ENCODE assay signal across 38 cellular contexts in genomic region chr1:14637233-14637632, GRCh38.
"Had no signal": no experiment of that assay in that cellular context is flagged by ENCODE, and none has a peak within 500 bp of the region (broad histone marks: within the 10 kb centered on the region; RNA-seq: fewer than 3 reads in every experiment).

No MANE protein-coding gene starts in this region.

- ATAC-seq: activated CD4-positive, alpha-beta T cell treated with anti-CD3 and anti-CD28 coated beads for 36 hours; activated CD4-positive, CD25-positive, alpha-beta regulatory T cell treated with anti-CD3 and anti-CD28 coated beads, Interleukin-2, amount 50 U/mL, for 24 hours; activated CD8-positive, alpha-beta memory T cell treated with anti-CD3 and anti-CD28 coated beads, Interleukin-2, amount 10 ng/mL, durations not matched to agents 7 days and 5 days; activated CD8-positive, alpha-beta T cell treated with anti-CD3 and anti-CD28 coated beads, Interleukin-2, amount 10 ng/mL, durations not matched to agents 7 days and 5 days; activated naive CD8-positive, alpha-beta T cell treated with anti-CD3 and anti-CD28 coated beads, Interleukin-2, amount 50 U/mL, for 24 hours had no signal

- H3K4me1 ChIP-seq: ascending aorta had no signal

- H3K27me3 Mint-ChIP-seq: activated CD4-positive, alpha-beta memory T cell treated with anti-CD3 and anti-CD28 coated beads, Interleukin-2, amount 10 ng/mL, durations not matched to agents 7 days and 5 days; activated CD4-positive, alpha-beta T cell treated with anti-CD3 and anti-CD28 coated beads for 36 hours; activated CD4-positive, alpha-beta T cell treated with anti-CD3 and anti-CD28 coated beads, Interleukin-2, amount 10 ng/mL, durations not matched to agents 7 days and 5 days; activated CD8-positive, alpha-beta memory T cell treated with anti-CD3 and anti-CD28 coated beads, Interleukin-2, amount 10 ng/mL, durations not matched to agents 7 days and 5 days; activated naive CD4-positive, alpha-beta T cell treated with anti-CD3 and anti-CD28 coated beads, Interleukin-2, amount 10 ng/mL, durations not matched to agents 7 days and 5 days; activated naive CD8-positive, alpha-beta T cell treated with anti-CD3 and anti-CD28 coated beads, Interleukin-2, amount 10 ng/mL, durations not matched to agents 7 days and 5 days; activated naive CD8-positive, alpha-beta T cell treated with anti-CD3 and anti-CD28 coated beads, Interleukin-2, amount 50 U/mL, for 24 hours had no signal

- H3K4me1 Mint-ChIP-seq: activated CD4-positive, alpha-beta memory T cell treated with anti-CD3 and anti-CD28 coated beads, Interleukin-2, amount 10 ng/mL, durations not matched to agents 7 days and 5 days; activated CD4-positive, alpha-beta T cell treated with anti-CD3 and anti-CD28 coated beads for 36 hours; activated CD4-positive, alpha-beta T cell treated with anti-CD3 and anti-CD28 coated beads, Interleukin-2, amount 10 ng/mL, durations not matched to agents 7 days and 5 days; activated CD8-positive, alpha-beta memory T cell treated with anti-CD3 and anti-CD28 coated beads, Interleukin-2, amount 10 ng/mL, durations not matched to agents 7 days and 5 days; activated naive CD4-positive, alpha-beta T cell treated with anti-CD3 and anti-CD28 coated beads, Interleukin-2, amount 10 ng/mL, durations not matched to agents 7 days and 5 days; activated naive CD4-positive, alpha-beta T cell treated with anti-CD3 and anti-CD28 coated beads, Interleukin-2, amount 50 U/mL, for 24 hours; activated naive CD8-positive, alpha-beta T cell treated with anti-CD3 and anti-CD28 coated beads, Interleukin-2, amount 10 ng/mL, durations not matched to agents 7 days and 5 days; activated naive CD8-positive, alpha-beta T cell treated with anti-CD3 and anti-CD28 coated beads, Interleukin-2, amount 50 U/mL, for 24 hours; central memory CD8-positive, alpha-beta T cell had no signal

- H3K36me3 ChIP-seq: ascending aorta, cardiac muscle cell had no signal

- DNase-seq: activated CD4-positive, alpha-beta memory T cell treated with anti-CD3 and anti-CD28 coated beads, Interleukin-2, amount 10 ng/mL, durations not matched to agents 7 days and 5 days; activated CD4-positive, alpha-beta T cell treated with anti-CD3 and anti-CD28 coated beads for 1 hour; activated CD4-positive, alpha-beta T cell treated with anti-CD3 and anti-CD28 coated beads for 36 hours; activated CD4-positive, alpha-beta T cell treated with anti-CD3 and anti-CD28 coated beads for 48 hours; activated CD4-positive, alpha-beta T cell treated with anti-CD3 and anti-CD28 coated beads, Interleukin-2, amount 10 ng/mL, durations not matched to agents 7 days and 5 days; activated CD4-positive, alpha-beta T cell treated with anti-CD3 and anti-CD28 coated beads, Interleukin-2, amount 50 U/mL, for 48 hours; activated CD4-positive, CD25-positive, alpha-beta regulatory T cell; activated CD8-positive, alpha-beta memory T cell treated with anti-CD3 and anti-CD28 coated beads for 24 hours; activated CD8-positive, alpha-beta memory T cell treated with anti-CD3 and anti-CD28 coated beads, Interleukin-2, amount 10 ng/mL, durations not matched to agents 7 days and 5 days; activated CD8-positive, alpha-beta memory T cell treated with anti-CD3 and anti-CD28 coated beads, Interleukin-2, amount 50 U/mL, for 48 hours; activated CD8-positive, alpha-beta T cell treated with anti-CD3 and anti-CD28 coated beads, Interleukin-2, amount 10 ng/mL, durations not matched to agents 7 days and 5 days; activated effector memory CD4-positive, alpha-beta T cell treated with Interleukin-2 at 50 U/mL for 16 hours; activated gamma-delta T cell; activated naive CD4-positive, alpha-beta T cell treated with anti-CD3 and anti-CD28 coated beads, Interleukin-2, amount 10 ng/mL, durations not matched to agents 7 days and 5 days; activated naive CD4-positive, alpha-beta T cell treated with Interleukin-2 at 50 U/mL for 16 hours; activated naive CD8-positive, alpha-beta T cell treated with anti-CD3 and anti-CD28 coated beads, Interleukin-2, amount 10 ng/mL, durations not matched to agents 7 days and 5 days; activated naive CD8-positive, alpha-beta T cell treated with anti-CD3 and anti-CD28 coated beads, Interleukin-2, amount 50 U/mL, for 24 hours; activated T-cell treated with anti-CD3 and anti-CD28 coated beads, Interleukin-2, amount 50 U/mL, for 24 hours; activated T-cell treated with anti-CD3 and anti-CD28 coated beads, Interleukin-2, amount 50 U/mL, for 48 hours; amygdala; anterior cingulate cortex; caudate nucleus; cerebellar nuclear complex; T-helper 1 cell; T-helper 2 cell; T-helper 9 cell had no signal

- H3K27ac ChIP-seq: ascending aorta, cardiac muscle cell, VCaP had no signal

- H3K36me3 Mint-ChIP-seq: activated CD8-positive, alpha-beta memory T cell treated with anti-CD3 and anti-CD28 coated beads, Interleukin-2, amount 10 ng/mL, durations not matched to agents 7 days and 5 days; activated naive CD4-positive, alpha-beta T cell treated with anti-CD3 and anti-CD28 coated beads, Interleukin-2, amount 10 ng/mL, durations not matched to agents 7 days and 5 days; activated naive CD4-positive, alpha-beta T cell treated with anti-CD3 and anti-CD28 coated beads, Interleukin-2, amount 50 U/mL, for 24 hours; activated naive CD8-positive, alpha-beta T cell; activated naive CD8-positive, alpha-beta T cell treated with anti-CD3 and anti-CD28 coated beads, Interleukin-2, amount 10 ng/mL, durations not matched to agents 7 days and 5 days had no signal

- FAIRE-seq: TTC549 had no signal

- H3K27ac Mint-ChIP-seq: activated CD4-positive, alpha-beta memory T cell treated with anti-CD3 and anti-CD28 coated beads, Interleukin-2, amount 10 ng/mL, durations not matched to agents 7 days and 5 days; activated CD4-positive, alpha-beta T cell treated with anti-CD3 and anti-CD28 coated beads for 36 hours; activated CD8-positive, alpha-beta memory T cell treated with anti-CD3 and anti-CD28 coated beads, Interleukin-2, amount 10 ng/mL, durations not matched to agents 7 days and 5 days; activated CD8-positive, alpha-beta T cell treated with anti-CD3 and anti-CD28 coated beads, Interleukin-2, amount 10 ng/mL, durations not matched to agents 7 days and 5 days; activated naive CD4-positive, alpha-beta T cell treated with anti-CD3 and anti-CD28 coated beads, Interleukin-2, amount 10 ng/mL, durations not matched to agents 7 days and 5 days; activated naive CD4-positive, alpha-beta T cell treated with anti-CD3 and anti-CD28 coated beads, Interleukin-2, amount 50 U/mL, for 24 hours; activated naive CD8-positive, alpha-beta T cell; activated naive CD8-positive, alpha-beta T cell treated with anti-CD3 and anti-CD28 coated beads, Interleukin-2, amount 10 ng/mL, durations not matched to agents 7 days and 5 days; activated naive CD8-positive, alpha-beta T cell treated with anti-CD3 and anti-CD28 coated beads, Interleukin-2, amount 50 U/mL, for 24 hours; activated T-cell treated with anti-CD3 and anti-CD28 coated beads, Interleukin-2, amount 50 U/mL, for 24 hours; activated T-helper 2 cell treated with anti-CD3 and anti-CD28 coated beads, Interferon-gamma antibody, Interleukin-2, Interleukin-4, amounts not matched to agents 10 μg/mL and 5 μg/mL and 100 μg/mL, durations not matched to agents 14 hours and 24 hours and 36 hours; T-helper 1 cell treated with Interleukin-12 subunit alpha and Interleukin-12 subunit beta and Interleukin-4 antibody, amounts not matched to agents 30 μg/mL and 1 μg/mL, for 36 hours; T-helper 2 cell treated with Interferon-gamma antibody and Interleukin-4, amounts not matched to agents 5 μg/mL and 100 μg/mL, for 36 hours had no signal

- H3K9me3 ChIP-seq: ascending aorta had no signal

- H3K9me3 Mint-ChIP-seq: activated naive CD8-positive, alpha-beta T cell treated with anti-CD3 and anti-CD28 coated beads, Interleukin-2, amount 10 ng/mL, durations not matched to agents 7 days and 5 days; central memory CD8-positive, alpha-beta T cell; T-helper 2 cell treated with Interferon-gamma antibody and Interleukin-4, amounts not matched to agents 5 μg/mL and 100 μg/mL, for 36 hours had no signal

- H3K4me3 ChIP-seq: ascending aorta, cardiac muscle cell had no signal

- H3K27me3 ChIP-seq: ascending aorta, cardiac muscle cell had no signal

- H3K4me3 Mint-ChIP-seq: activated CD4-positive, alpha-beta memory T cell treated with anti-CD3 and anti-CD28 coated beads, Interleukin-2, amount 10 ng/mL, durations not matched to agents 7 days and 5 days; activated CD4-positive, alpha-beta T cell treated with anti-CD3 and anti-CD28 coated beads for 36 hours; activated CD4-positive, alpha-beta T cell treated with anti-CD3 and anti-CD28 coated beads, Interleukin-2, amount 10 ng/mL, durations not matched to agents 7 days and 5 days; activated CD8-positive, alpha-beta memory T cell treated with anti-CD3 and anti-CD28 coated beads, Interleukin-2, amount 10 ng/mL, durations not matched to agents 7 days and 5 days; activated CD8-positive, alpha-beta T cell treated with anti-CD3 and anti-CD28 coated beads, Interleukin-2, amount 10 ng/mL, durations not matched to agents 7 days and 5 days; activated naive CD4-positive, alpha-beta T cell treated with anti-CD3 and anti-CD28 coated beads, Interleukin-2, amount 10 ng/mL, durations not matched to agents 7 days and 5 days; activated naive CD4-positive, alpha-beta T cell treated with anti-CD3 and anti-CD28 coated beads, Interleukin-2, amount 50 U/mL, for 24 hours; activated naive CD8-positive, alpha-beta T cell; activated naive CD8-positive, alpha-beta T cell treated with anti-CD3 and anti-CD28 coated beads, Interleukin-2, amount 10 ng/mL, durations not matched to agents 7 days and 5 days; activated naive CD8-positive, alpha-beta T cell treated with anti-CD3 and anti-CD28 coated beads, Interleukin-2, amount 50 U/mL, for 24 hours; activated T-cell treated with anti-CD3 and anti-CD28 coated beads, Interleukin-2, amount 50 U/mL, for 24 hours; brain; central memory CD8-positive, alpha-beta T cell; T-helper 1 cell treated with Interleukin-12 subunit alpha and Interleukin-12 subunit beta and Interleukin-4 antibody, amounts not matched to agents 30 μg/mL and 1 μg/mL, for 36 hours; T-helper 2 cell treated with Interferon-gamma antibody and Interleukin-4, amounts not matched to agents 5 μg/mL and 100 μg/mL, for 36 hours had no signal
